In genomic region chr7:43764039-43764789, GRCh38 we compare ENCODE assay signal across 8 cellular contexts. TPM values are rescaled to one million over a fixed set of nuclear protein-coding genes. Genes with fewer than 3 reads are reported as not detected.
DNase-seq lines count a peak whose midpoint lies in the region; ATAC-seq and TF ChIP-seq lines count a peak whose summit lies in the region.

No MANE protein-coding gene starts in this region.

- H3K36me3 Mint-ChIP-seq in CD4-positive, alpha-beta T cell (ENCODE audit: low read depth): peaks cover 4% of the 10 kb centered on the region

- no peak overlapping the region for H3K27ac ChIP-seq in CD4-positive, alpha-beta T cell (ENCODE audit: low read depth, low read length)
- H3K27ac ChIP-seq in effector memory CD4-positive, alpha-beta T cell (ENCODE audit: insufficient read depth, low read length, poor library complexity, severe bottlenecking): no peak overlapping the region

- no peaks in the 10 kb centered on the region for H3K9me3 ChIP-seq in CD4-positive, alpha-beta T cell (ENCODE audit: control insufficient read depth, low read length)
- H3K9me3 ChIP-seq in effector memory CD4-positive, alpha-beta T cell (ENCODE audit: control insufficient read depth, low read length): no peaks in the 10 kb centered on the region

- no peak for TF ChIP-seq CTCF in CD4-positive, alpha-beta T cell (IDR thresholded peaks at IDR 0.05)

- no peaks in the 10 kb centered on the region for H3K9me3 Mint-ChIP-seq in CD4-positive, alpha-beta T cell

- DNase-seq in CD4-positive, alpha-beta T cell: peak in 5 of 10 experiments; percentile 13 to 30 (median 16)
- peak; percentile 50 to 58 for DNase-seq in activated CD4-positive, alpha-beta T cell treated with anti-CD3 and anti-CD28 coated beads for 4 hours
- DNase-seq in left ventricle myocardium superior (no peak), NCI-H2029 treated with DMSO at 0.1 percent for 48 hours (lab: John Stamatoyannopoulos, UW) (no peak)
- DNase-seq in stimulated activated CD4-positive, alpha-beta T cell treated with anti-CD3 and anti-CD28 coated beads, Interleukin-4, amount 100 ng/mL, for 4 hours: peak; percentile 43 to 51
- no peak for DNase-seq in effector memory CD4-positive, alpha-beta T cell

- no peak overlapping the region for H3K4me3 ChIP-seq in effector memory CD4-positive, alpha-beta T cell (ENCODE audit: insufficient read depth, low read depth, low read length, poor library complexity, severe bottlenecking)

- peak overlapping the region; percentile 64 for H3K4me3 Mint-ChIP-seq in CD4-positive, alpha-beta T cell

- no peaks in the 10 kb centered on the region for H3K36me3 ChIP-seq in effector memory CD4-positive, alpha-beta T cell (ENCODE audit: control insufficient read depth, insufficient read depth, low read length)

- POLR2A ChIA-PET in CD4-positive, alpha-beta T cell (lab: Charles Lee): interaction anchor here (1.0 to 1.3 kb wide), 2 partner anchors 20 to 70 kb away, joined by 3 read pairs; no protein-coding TSS in a partner anchor

- peak overlapping the region; percentile 62 for H3K27ac Mint-ChIP-seq in CD4-positive, alpha-beta T cell

- peak; percentile 45 for ATAC-seq in CD4-positive, alpha-beta T cell (ENCODE audit: poor library complexity)
- peak; percentile 72 for ATAC-seq in GM21576 (IDR thresholded peaks at IDR 0.05; ENCODE audit: unreplicated experiment)
- peak; percentile 71 for ATAC-seq in left ventricle myocardium superior
- ATAC-seq in GM19467 (IDR thresholded peaks at IDR 0.05; ENCODE audit: unreplicated experiment): no peak

- peaks cover 3% of the 10 kb centered on the region for H3K4me1 ChIP-seq in effector memory CD4-positive, alpha-beta T cell (ENCODE audit: control insufficient read depth, insufficient read depth, low read length, poor library complexity, severe bottlenecking)

- H3K27me3 Mint-ChIP-seq in CD4-positive, alpha-beta T cell: no peaks in the 10 kb centered on the region

- H3K27me3 ChIP-seq in CD4-positive, alpha-beta T cell (ENCODE audit: control insufficient read depth, insufficient read depth, low read length): no peaks in the 10 kb centered on the region
- no peaks in the 10 kb centered on the region for H3K27me3 ChIP-seq in effector memory CD4-positive, alpha-beta T cell (replicated peaks; ENCODE audit: control insufficient read depth, insufficient read depth, low read length, poor library complexity, severe bottlenecking)

- CTCF ChIA-PET in CD4-positive, alpha-beta T cell (lab: Charles Lee): interaction anchor here (0.7 to 1.8 kb wide), 2 partner anchors 34 to 83 kb away, joined by 3 to 4 read pairs; partner anchors contain the start of gene COA1

- intact Hi-C loops in CD4-positive, alpha-beta T cell (cut with DNase I, micrococcal nuclease): loop anchor here in 1 of 2 experiments (5.0 kb wide), 1 partner anchor 37 kb away; the partner anchor contains the start of gene COA1
- intact Hi-C loops in left ventricle myocardium superior (cut with micrococcal nuclease): no loop called here

- H3K4me1 Mint-ChIP-seq in CD4-positive, alpha-beta T cell (ENCODE audit: low read depth): peaks cover 42% of the 10 kb centered on the region

RNA-seq across cellular contexts. Expression of gene BLVRA, which starts 5.7 kb away (rescaled TPM):
- 10 to 100 TPM; 15.7 TPM for total RNA-seq in CD4-positive, alpha-beta T cell
- 47.4 TPM for total RNA-seq in left ventricle myocardium superior

RNA-seq across cellular contexts. Expression of gene COA1, which starts 34.9 kb away (rescaled TPM):
- 10 to 100 TPM; 78.9 to 80.7 TPM for total RNA-seq in CD4-positive, alpha-beta T cell
- 72.5 TPM for total RNA-seq in left ventricle myocardium superior

Comparison
In these comparisons a context has a peak if more than half of its experiments do, and no peak if none do; other contexts are left out.
1. DNase-seq: peak in activated CD4-positive, alpha-beta T cell treated with anti-CD3 and anti-CD28 coated beads for 4 hours (2 of 2) and stimulated activated CD4-positive, alpha-beta T cell treated with anti-CD3 and anti-CD28 coated beads, Interleukin-4, amount 100 ng/mL, for 4 hours (2 of 2); none in left ventricle myocardium superior (single experiment), NCI-H2029 treated with DMSO at 0.1 percent for 48 hours (single experiment) and effector memory CD4-positive, alpha-beta T cell (0 of 3).